ENCODE assay signal across 22 cellular contexts in genomic region chr1:44635439-44635838, GRCh38.
"Had no signal": no experiment of that assay in that cellular context is flagged by ENCODE, and none has a peak within 500 bp of the region (broad histone marks: within the 10 kb centered on the region; RNA-seq: fewer than 3 reads in every experiment).

No MANE protein-coding gene starts in this region.

- H3K4me3 Mint-ChIP-seq: activated naive CD4-positive, alpha-beta T cell treated with anti-CD3 and anti-CD28 coated beads, Interleukin-2, amount 10 ng/mL, durations not matched to agents 7 days and 5 days; activated naive CD8-positive, alpha-beta T cell treated with anti-CD3 and anti-CD28 coated beads, Interleukin-2, amount 10 ng/mL, durations not matched to agents 7 days and 5 days; activated T-helper 1 cell treated with anti-CD3 and anti-CD28 coated beads, Interleukin-12 subunit alpha, Interleukin-12 subunit beta, Interleukin-2, Interleukin-4 antibody, amounts not matched to agents 30 ng/mL and 10 ng/mL and 1 ng/mL, durations not matched to agents 14 hours and 24 hours and 36 hours; central memory CD8-positive, alpha-beta T cell; dendritic cell treated with granulocyte-macrophage colony-stimulating factor and Interleukin-4, amounts not matched to agents 40 ng/mL and 50 ng/mL, for 4 days; natural killer cell treated with Interleukin-12 subunit alpha and Interleukin-12 subunit beta and Interleukin-15 and Interleukin-18, amount 100 ng/mL, for 72 hours; WTC11 had no signal

- H3K27me3 Mint-ChIP-seq: activated naive CD4-positive, alpha-beta T cell treated with anti-CD3 and anti-CD28 coated beads, Interleukin-2, amount 10 ng/mL, durations not matched to agents 7 days and 5 days; activated naive CD8-positive, alpha-beta T cell treated with anti-CD3 and anti-CD28 coated beads, Interleukin-2, amount 10 ng/mL, durations not matched to agents 7 days and 5 days; central memory CD8-positive, alpha-beta T cell; dendritic cell treated with granulocyte-macrophage colony-stimulating factor and Interleukin-4, amounts not matched to agents 40 ng/mL and 50 ng/mL, for 4 days; natural killer cell treated with Interleukin-12 subunit alpha and Interleukin-12 subunit beta and Interleukin-15 and Interleukin-18, amount 100 ng/mL, for 72 hours had no signal

- DNase-seq: activated CD4-positive, alpha-beta T cell treated with anti-CD3 and anti-CD28 coated beads, Interleukin-2, amount 50 U/mL, for 4 hours; activated gamma-delta T cell; activated naive CD4-positive, alpha-beta T cell treated with anti-CD3 and anti-CD28 coated beads, Interleukin-2, amount 10 ng/mL, durations not matched to agents 7 days and 5 days; activated naive CD8-positive, alpha-beta T cell treated with anti-CD3 and anti-CD28 coated beads, Interleukin-2, amount 10 ng/mL, durations not matched to agents 7 days and 5 days; activated T-cell treated with anti-CD3 and anti-CD28 coated beads for 4 hours; amniotic stem cell; foreskin keratinocyte; heart right ventricle; left lung; lower lobe of right lung; mesenchymal stem cell; ovary; stimulated activated CD4-positive, alpha-beta T cell treated with anti-CD3 and anti-CD28 coated beads, Interleukin-15, amount 100 ng/mL, for 24 hours; stimulated activated CD4-positive, alpha-beta T cell treated with anti-CD3 and anti-CD28 coated beads, Interleukin-2, amount 100 ng/mL, for 24 hours; stimulated activated naive CD4-positive, alpha-beta T cell treated with Interleukin-2 at 50 U/mL for 16 hours; T-helper 2 cell; upper lobe of left lung had no signal

- H3K27ac Mint-ChIP-seq: activated naive CD4-positive, alpha-beta T cell treated with anti-CD3 and anti-CD28 coated beads, Interleukin-2, amount 10 ng/mL, durations not matched to agents 7 days and 5 days; activated naive CD8-positive, alpha-beta T cell treated with anti-CD3 and anti-CD28 coated beads, Interleukin-2, amount 10 ng/mL, durations not matched to agents 7 days and 5 days; activated T-helper 1 cell treated with anti-CD3 and anti-CD28 coated beads, Interleukin-12 subunit alpha, Interleukin-12 subunit beta, Interleukin-2, Interleukin-4 antibody, amounts not matched to agents 30 ng/mL and 10 ng/mL and 1 ng/mL, durations not matched to agents 14 hours and 24 hours and 36 hours; dendritic cell treated with granulocyte-macrophage colony-stimulating factor and Interleukin-4, amounts not matched to agents 40 ng/mL and 50 ng/mL, for 4 days; natural killer cell treated with Interleukin-12 subunit alpha and Interleukin-12 subunit beta and Interleukin-15 and Interleukin-18, amount 100 ng/mL, for 72 hours; WTC11 had no signal

- H3K9me3 Mint-ChIP-seq: activated naive CD4-positive, alpha-beta T cell treated with anti-CD3 and anti-CD28 coated beads, Interleukin-2, amount 10 ng/mL, durations not matched to agents 7 days and 5 days; activated T-helper 1 cell treated with anti-CD3 and anti-CD28 coated beads, Interleukin-12 subunit alpha, Interleukin-12 subunit beta, Interleukin-2, Interleukin-4 antibody, amounts not matched to agents 30 ng/mL and 10 ng/mL and 1 ng/mL, durations not matched to agents 14 hours and 24 hours and 36 hours; dendritic cell treated with granulocyte-macrophage colony-stimulating factor and Interleukin-4, amounts not matched to agents 40 ng/mL and 50 ng/mL, for 4 days; WTC11 had no signal
